ENCODE assay signal across 16 cellular contexts in the genomic region with DNA sequence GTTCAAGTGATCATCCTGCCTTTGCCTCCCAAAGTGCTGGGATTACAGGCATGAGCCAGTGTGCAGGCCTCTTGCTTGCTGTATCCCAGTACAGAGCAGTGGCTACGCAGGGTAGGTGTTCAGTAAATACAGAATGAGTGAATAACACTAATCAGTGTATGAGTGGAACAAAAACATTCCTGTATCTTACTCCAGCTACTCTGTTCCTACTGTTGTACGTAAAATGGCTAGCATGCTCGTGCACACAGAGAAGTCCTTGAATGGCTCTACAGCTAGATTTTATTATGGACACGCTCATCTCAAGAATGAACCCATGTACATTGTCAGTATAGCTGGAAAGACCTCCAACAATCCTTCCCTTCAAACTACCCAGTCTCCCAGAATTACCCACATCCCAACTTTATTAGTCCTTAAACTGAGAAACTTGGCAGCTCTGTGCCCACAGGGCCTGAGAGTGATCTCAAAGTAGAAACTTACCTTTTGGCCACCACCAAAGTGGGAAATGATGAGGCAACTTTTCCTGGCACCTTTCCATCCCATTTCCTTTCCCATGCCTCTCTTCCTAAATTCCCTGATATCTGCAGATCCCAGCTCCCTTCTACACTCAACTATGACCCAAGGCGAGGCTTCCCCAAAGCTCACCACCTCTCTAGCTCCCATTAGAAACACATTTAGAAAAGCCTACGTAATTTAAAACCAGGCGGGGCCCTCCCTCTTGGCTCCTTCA.
DNase-seq lines count a peak whose midpoint lies in the region; ATAC-seq, FAIRE-seq and TF ChIP-seq lines count a peak whose summit lies in the region.
"Had no signal": no experiment of that assay in that cellular context is flagged by ENCODE, and none has a peak within 500 bp of the region (broad histone marks: within the 10 kb centered on the region; RNA-seq: fewer than 3 reads in every experiment).

No MANE protein-coding gene starts in this region.

- dilution Hi-C loops in endothelial cell of umbilical vein (cut with MboI; ENCODE audit: extremely low pct_ligation_motif_present, low sequenced_read_pairs): no loop called here

- no peak overlapping the region for H3K27ac Mint-ChIP-seq in T-helper 2 cell treated with Interferon-gamma antibody and Interleukin-4, amounts not matched to agents 5 μg/mL and 100 μg/mL, for 36 hours
- H3K27ac Mint-ChIP-seq: immature natural killer cell; T-helper 1 cell treated with Interleukin-12 subunit alpha and Interleukin-12 subunit beta and Interleukin-4 antibody, amounts not matched to agents 30 μg/mL and 1 μg/mL, for 36 hours had no signal

- H3K9me3 Mint-ChIP-seq in T-helper 2 cell treated with Interferon-gamma antibody and Interleukin-4, amounts not matched to agents 5 μg/mL and 100 μg/mL, for 36 hours: no peaks in the 10 kb centered on the region
- H3K9me3 Mint-ChIP-seq: immature natural killer cell; T-helper 1 cell treated with Interleukin-12 subunit alpha and Interleukin-12 subunit beta and Interleukin-4 antibody, amounts not matched to agents 30 μg/mL and 1 μg/mL, for 36 hours had no signal

- no peak overlapping the region for H3K4me3 Mint-ChIP-seq in T-helper 2 cell treated with Interferon-gamma antibody and Interleukin-4, amounts not matched to agents 5 μg/mL and 100 μg/mL, for 36 hours
- H3K4me3 Mint-ChIP-seq: immature natural killer cell; T-helper 1 cell treated with Interleukin-12 subunit alpha and Interleukin-12 subunit beta and Interleukin-4 antibody, amounts not matched to agents 30 μg/mL and 1 μg/mL, for 36 hours had no signal

- H3K4me1 Mint-ChIP-seq in T-helper 2 cell treated with Interferon-gamma antibody and Interleukin-4, amounts not matched to agents 5 μg/mL and 100 μg/mL, for 36 hours (ENCODE audit: low read depth): peaks cover 34% of the 10 kb centered on the region

- H3K4me2 ChIP-seq in endothelial cell of umbilical vein (ENCODE audit: insufficient read depth, low read length): no peak overlapping the region

- TF ChIP-seq CTCF in endothelial cell of umbilical vein (IDR thresholded peaks at IDR 0.05; ENCODE audit: extremely low read depth in 1 of 2, insufficient read depth in 1 of 2, low read depth in 1 of 2, low read length in 2 of 2) (no peak), body of pancreas (IDR thresholded peaks at IDR 0.05) (no peak)

- peaks cover 1% of the 10 kb centered on the region for H3K36me3 Mint-ChIP-seq in T-helper 2 cell treated with Interferon-gamma antibody and Interleukin-4, amounts not matched to agents 5 μg/mL and 100 μg/mL, for 36 hours (ENCODE audit: low read depth)
- H3K36me3 Mint-ChIP-seq: immature natural killer cell had no signal

- DNase-seq in EH (ENCODE audit: low read depth): peak; percentile 31
- DNase-seq in NCI-H69 (lab: John Stamatoyannopoulos, UW): peak; percentile 12
- peak; percentile 96 for DNase-seq in endothelial cell of umbilical vein (ENCODE audit: low read depth, low spot score)
- no peak for DNase-seq in body of pancreas
- no peak for DNase-seq in T-helper 2 cell treated with Interferon-gamma antibody and Interleukin-4, amounts not matched to agents 5 μg/mL and 100 μg/mL, for 36 hours (ENCODE audit: low spot score)
- DNase-seq in SHP77 (lab: John Stamatoyannopoulos, UW): no peak
- DNase-seq: activated CD4-positive, alpha-beta T cell treated with anti-CD3 and anti-CD28 coated beads for 4 hours; activated T-cell treated with anti-CD3 and anti-CD28 coated beads, Interleukin-2, amount 50 U/mL, for 1 hour; effector CD8-positive, alpha-beta T cell; GDM1; immature natural killer cell; NCI-H1105 had no signal

- H3K9me3 ChIP-seq in endothelial cell of umbilical vein (replicated peaks; ENCODE audit: control insufficient read depth, insufficient read depth, low read length): no peaks in the 10 kb centered on the region
- H3K9me3 ChIP-seq in body of pancreas: no peaks in the 10 kb centered on the region
- H3K9me3 ChIP-seq: vagina had no signal

- POLR2A ChIA-PET in endothelial cell of umbilical vein (lab: Charles Lee): no interaction called here

- H3K27ac ChIP-seq in endothelial cell of umbilical vein (ENCODE audit: insufficient read depth, low read depth, low read length) (no peak overlapping the region), rectal smooth muscle tissue (ENCODE audit: low read depth, low read length) (peak overlapping the region; percentile 44), body of pancreas (no peak overlapping the region)
- H3K27ac ChIP-seq: vagina had no signal

- CTCF ChIA-PET in endothelial cell of umbilical vein (lab: Charles Lee): interaction anchor here (0.6 to 4.9 kb wide), 13 partner anchors 10 to 761 kb away, joined by 3 to 20 read pairs (median 3); a partner anchor contains a TSS

- no peaks in the 10 kb centered on the region for H4K20me1 ChIP-seq in endothelial cell of umbilical vein (replicated peaks; ENCODE audit: control insufficient read depth, extremely low read depth, insufficient read depth, low read length)

- peaks cover 5% of the 10 kb centered on the region for H3K4me1 ChIP-seq in endothelial cell of umbilical vein (ENCODE audit: control insufficient read depth, extremely low read depth, insufficient read depth, low read length)
- H3K4me1 ChIP-seq in rectal smooth muscle tissue (ENCODE audit: control insufficient read depth, insufficient read depth, low read length): peaks cover 14% of the 10 kb centered on the region
- H3K4me1 ChIP-seq in body of pancreas: peaks cover 8% of the 10 kb centered on the region

- TF ChIP-seq POLR2A in endothelial cell of umbilical vein (IDR thresholded peaks at IDR 0.05; ENCODE audit: low read depth, low read length) (no peak), body of pancreas (IDR thresholded peaks at IDR 0.05) (no peak)

- H3K36me3 ChIP-seq in endothelial cell of umbilical vein (ENCODE audit: control insufficient read depth in 2 of 2, extremely low read depth in 1 of 2, insufficient read depth in 2 of 2, low read length in 2 of 2) (no peaks in the 10 kb centered on the region), rectal smooth muscle tissue (ENCODE audit: control insufficient read depth, insufficient read depth, low read length) (no peaks in the 10 kb centered on the region), body of pancreas (replicated peaks in 1 of 2; ENCODE audit: insufficient read depth in 1 of 2, low read depth in 2 of 2) (no peaks in the 10 kb centered on the region)
- H3K36me3 ChIP-seq: vagina had no signal

- no peak overlapping the region for H2AFZ ChIP-seq in endothelial cell of umbilical vein (ENCODE audit: low read depth, low read length)

- no peak overlapping the region for H3K9ac ChIP-seq in endothelial cell of umbilical vein (replicated peaks; ENCODE audit: extremely low read depth, insufficient read depth, low read length)
- no peak overlapping the region for H3K9ac ChIP-seq in rectal smooth muscle tissue (ENCODE audit: low read length)

- no peaks in the 10 kb centered on the region for H3K27me3 Mint-ChIP-seq in T-helper 2 cell treated with Interferon-gamma antibody and Interleukin-4, amounts not matched to agents 5 μg/mL and 100 μg/mL, for 36 hours (ENCODE audit: low read depth)

- no peaks in the 10 kb centered on the region for H3K79me2 ChIP-seq in endothelial cell of umbilical vein (ENCODE audit: control insufficient read depth, insufficient read depth, low read length)

- H3K27me3 ChIP-seq in endothelial cell of umbilical vein (ENCODE audit: control insufficient read depth in 2 of 2, insufficient read depth in 2 of 2, low read length in 2 of 2): no peaks in the 10 kb centered on the region
- no peaks in the 10 kb centered on the region for H3K27me3 ChIP-seq in rectal smooth muscle tissue (ENCODE audit: control insufficient read depth, insufficient read depth, low read length)
- no peaks in the 10 kb centered on the region for H3K27me3 ChIP-seq in body of pancreas
- H3K27me3 ChIP-seq: vagina had no signal

- H3K4me3 ChIP-seq in endothelial cell of umbilical vein (replicated peaks in 1 of 3; ENCODE audit: insufficient read depth in 1 of 3, low read depth in 1 of 3, low read length in 3 of 3) (no peak overlapping the region), rectal smooth muscle tissue (ENCODE audit: low read length) (no peak overlapping the region), body of pancreas (no peak overlapping the region)
- H3K4me3 ChIP-seq: vagina had no signal

- intact Hi-C loops in endothelial cell of umbilical vein (cut with micrococcal nuclease) (no loop called here), body of pancreas (cut with DNase I) (no loop called here)

- WGBS in body of pancreas, 2 donors: 89 to 95% methylated on average over 7 of the region's 7 CpGs

- no peaks in the 10 kb centered on the region for H3K9me1 ChIP-seq in endothelial cell of umbilical vein (replicated peaks; ENCODE audit: control insufficient read depth, extremely low read depth, insufficient read depth, low read length)

- no peak for ATAC-seq in body of pancreas

- FAIRE-seq in endothelial cell of umbilical vein (lab: Jason Lieb, UNC): no peak
- FAIRE-seq: RCC 7860 had no signal

- BruUV-seq in endothelial cell of umbilical vein (replicated peaks; lab: Mats Ljungman, UMichigan): no TSS peak

TF ChIP-seq in endothelial cell of umbilical vein, 7 proteins besides CTCF, POLR2A, EP300 and RAD21:
- TF ChIP-seq POLR2AphosphoS5 (IDR thresholded peaks at IDR 0.05; ENCODE audit: insufficient read depth, low read depth, low read length): no peak
- peak; percentile 12 for TF ChIP-seq JUN (IDR thresholded peaks at IDR 0.05; ENCODE audit: borderline replicate concordance, insufficient read depth, insufficient read length, low read depth)
- no peak for TF ChIP-seq GATA2 (IDR thresholded peaks at IDR 0.05; ENCODE audit: insufficient read depth, insufficient read length, low read depth, low read length)
- no peak for TF ChIP-seq MYC (IDR thresholded peaks at IDR 0.05; ENCODE audit: low read depth, low read length)
- TF ChIP-seq FOS (IDR thresholded peaks at IDR 0.05; ENCODE audit: borderline replicate concordance, insufficient read depth, low read length): no peak
- no peak for TF ChIP-seq EZH2 (IDR thresholded peaks at IDR 0.05; ENCODE audit: borderline replicate concordance, low read depth, low read length, severe bottlenecking)
- TF ChIP-seq, protein P1, sequence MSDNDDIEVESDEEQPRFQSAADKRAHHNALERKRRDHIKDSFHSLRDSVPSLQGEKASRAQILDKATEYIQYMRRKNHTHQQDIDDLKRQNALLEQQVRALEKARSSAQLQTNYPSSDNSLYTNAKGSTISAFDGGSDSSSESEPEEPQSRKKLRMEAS (IDR thresholded peaks at IDR 0.05; ENCODE audit: insufficient read depth, insufficient read length): no peak

Comparison
In these comparisons a context has a peak if more than half of its experiments do, and no peak if none do; other contexts are left out.
1. DNase-seq: peak in EH (single experiment), NCI-H69 (single experiment) and endothelial cell of umbilical vein (single experiment); none in body of pancreas (0 of 4), T-helper 2 cell treated with Interferon-gamma antibody and Interleukin-4, amounts not matched to agents 5 μg/mL and 100 μg/mL, for 36 hours (single experiment) and SHP77 (0 of 2).